1 cellular context compared by ENCODE assay signal in the genomic region with DNA sequence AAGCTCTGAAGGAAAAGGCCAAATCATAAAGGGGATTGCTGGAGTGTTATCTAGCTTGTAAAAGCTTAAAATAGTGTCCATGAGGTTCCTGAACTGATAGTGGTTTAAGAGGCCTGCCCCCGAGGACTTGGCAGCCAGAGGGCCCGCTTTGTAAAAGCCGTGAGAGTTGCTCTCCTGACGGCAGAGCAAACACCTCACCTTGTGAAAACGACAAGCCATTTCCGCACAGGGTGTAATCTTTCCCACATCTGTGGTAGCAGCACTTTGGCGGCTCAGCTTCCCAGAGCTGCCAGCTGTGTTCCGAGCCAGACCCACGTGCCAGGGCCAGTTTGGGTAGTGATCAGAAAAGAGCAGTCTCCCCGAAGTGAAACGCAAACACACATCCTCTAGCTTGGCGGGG.
TF ChIP-seq lines count a peak whose summit lies in the region.

No MANE protein-coding gene starts in this region.

TF ChIP-seq in GM23338, 12 proteins besides CTCF, POLR2A, EP300 and RAD21 (continued from another document):
- TF ChIP-seq REST (IDR thresholded peaks at IDR 0.05; ENCODE audit: unreplicated experiment) (no peak), CREB1 (CRISPR knock-in tag; IDR thresholded peaks at IDR 0.05; ENCODE audit: low read depth) (no peak), JUNB (IDR thresholded peaks at IDR 0.05; ENCODE audit: unreplicated experiment) (no peak), NANOG (IDR thresholded peaks at IDR 0.05; ENCODE audit: borderline replicate concordance) (no peak), ZNF114 (CRISPR knock-in tag; IDR thresholded peaks at IDR 0.05) (no peak), ZNF462 (CRISPR knock-in tag; IDR thresholded peaks at IDR 0.05) (no peak), ZNF331 (CRISPR knock-in tag; IDR thresholded peaks at IDR 0.05; ENCODE audit: low read depth) (no peak), STAT1 (IDR thresholded peaks at IDR 0.05; ENCODE audit: unreplicated experiment) (no peak), POLR2AphosphoS5 (IDR thresholded peaks at IDR 0.05; ENCODE audit: low read depth) (no peak), EZH2 (IDR thresholded peaks at IDR 0.05; ENCODE audit: low read depth, unreplicated experiment) (no peak)
- TF ChIP-seq, protein P1, sequence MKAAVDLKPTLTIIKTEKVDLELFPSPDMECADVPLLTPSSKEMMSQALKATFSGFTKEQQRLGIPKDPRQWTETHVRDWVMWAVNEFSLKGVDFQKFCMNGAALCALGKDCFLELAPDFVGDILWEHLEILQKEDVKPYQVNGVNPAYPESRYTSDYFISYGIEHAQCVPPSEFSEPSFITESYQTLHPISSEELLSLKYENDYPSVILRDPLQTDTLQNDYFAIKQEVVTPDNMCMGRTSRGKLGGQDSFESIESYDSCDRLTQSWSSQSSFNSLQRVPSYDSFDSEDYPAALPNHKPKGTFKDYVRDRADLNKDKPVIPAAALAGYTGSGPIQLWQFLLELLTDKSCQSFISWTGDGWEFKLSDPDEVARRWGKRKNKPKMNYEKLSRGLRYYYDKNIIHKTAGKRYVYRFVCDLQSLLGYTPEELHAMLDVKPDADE (IDR thresholded peaks at IDR 0.05), result no peak
